Comparison of ENCODE assay signal across 8 cellular contexts in the genomic region with DNA sequence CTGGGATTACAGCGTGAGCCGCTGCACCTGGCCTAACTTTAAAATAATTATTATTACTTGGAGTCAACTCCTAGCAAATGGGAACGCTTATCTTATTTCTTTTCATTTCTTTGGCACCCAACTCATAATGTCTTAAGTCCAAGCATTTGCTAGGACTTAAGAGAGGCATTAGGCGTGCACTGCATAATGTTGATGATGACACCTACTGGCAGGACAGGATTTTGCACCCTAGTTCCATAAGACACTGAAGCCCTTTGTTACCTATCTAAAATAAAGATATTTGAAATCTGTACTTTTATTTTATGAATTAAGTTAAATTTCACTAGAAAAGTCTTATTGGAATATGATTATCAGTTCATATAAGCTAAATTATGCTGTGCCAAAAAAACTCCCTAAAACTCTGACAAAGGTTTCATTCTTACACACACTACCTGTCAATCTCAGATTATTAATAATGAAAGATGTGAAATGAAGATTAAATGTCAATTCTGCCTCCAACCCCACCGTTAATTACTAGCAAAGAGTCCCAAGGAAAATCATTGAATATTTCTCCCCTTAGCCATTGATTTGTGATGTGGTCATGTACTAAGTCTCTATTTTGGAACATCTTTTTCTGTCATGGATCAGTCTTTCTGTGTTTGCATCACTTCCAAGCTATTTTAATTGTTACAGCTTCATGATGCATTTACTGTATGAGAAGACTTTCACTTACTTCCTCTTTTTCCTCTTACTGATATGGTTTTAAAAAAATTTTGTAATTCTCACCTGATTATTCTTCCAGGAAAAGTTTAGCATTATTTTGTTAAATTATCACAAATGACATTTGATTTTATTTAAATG. TPM values are rescaled to one million over a fixed set of nuclear protein-coding genes. Genes with fewer than 3 reads are reported as not detected.
DNase-seq lines count a peak whose midpoint lies in the region; ATAC-seq and TF ChIP-seq lines count a peak whose summit lies in the region.

No MANE protein-coding gene starts in this region.

- in situ Hi-C loops in transverse colon (cut with MboI; ENCODE audit: low pct_ligation_motif_present in 1 of 4, low pct_unique_long_range_greater_than_20kb in 1 of 4, low sequenced_read_pairs in 3 of 4), result loop anchor here in 1 of 4 donors (10.0 kb wide), 1 partner anchor 65 kb away; no protein-coding TSS in a partner anchor

- H3K9me3 ChIP-seq in SK-N-SH, result no peaks in the 10 kb centered on the region
- no peaks in the 10 kb centered on the region for H3K9me3 ChIP-seq in transverse colon

- no peak overlapping the region for H3K27ac ChIP-seq in SK-N-SH (ENCODE audit: low read depth in 2 of 2, low read length in 1 of 2)
- no peak overlapping the region for H3K27ac ChIP-seq in transverse colon

- H3K4me1 Mint-ChIP-seq in activated T-cell treated with anti-CD3 and anti-CD28 coated beads, Interleukin-2, amount 50 U/mL, for 24 hours (ENCODE audit: low read depth), result no peaks in the 10 kb centered on the region

- TF ChIP-seq CTCF in SK-N-SH (IDR thresholded peaks at IDR 0.05) (peak; percentile 61), transverse colon (IDR thresholded peaks at IDR 0.05) (peak; percentile 16 to 56 (median 41))

- peak; percentile 90 for ATAC-seq in HG03039 (IDR thresholded peaks at IDR 0.05; ENCODE audit: unreplicated experiment)

- H3K9me3 Mint-ChIP-seq in activated T-cell treated with anti-CD3 and anti-CD28 coated beads, Interleukin-2, amount 50 U/mL, for 24 hours, result peaks cover 3% of the 10 kb centered on the region

- no peaks in the 10 kb centered on the region for H3K27me3 Mint-ChIP-seq in activated T-cell treated with anti-CD3 and anti-CD28 coated beads, Interleukin-2, amount 50 U/mL, for 24 hours

- H3K4me3 ChIP-seq in SK-N-SH (ENCODE audit: low read depth in 2 of 2, low read length in 1 of 2) (no peak overlapping the region; a peak in 1 of 4 replicates), transverse colon (no peak overlapping the region)

- H3F3A ChIP-seq in SK-N-SH (replicated peaks; ENCODE audit: insufficient read depth), result peaks cover 5% of the 10 kb centered on the region

- H3K27ac Mint-ChIP-seq in activated T-cell treated with anti-CD3 and anti-CD28 coated beads, Interleukin-2, amount 50 U/mL, for 24 hours, result no peak overlapping the region

- H3K4me2 ChIP-seq in SK-N-SH, result no peak overlapping the region

- DNase-seq in A172 (ENCODE audit: low spot score) (peak; percentile 63), ELR (ENCODE audit: low read depth) (peak; percentile 77), SK-N-SH (peak; percentile 25), glomerular endothelial cell (ENCODE audit: extremely low read depth, low read depth, low spot score) (peak; percentile 56), transverse colon (no peak)
- DNase-seq in stimulated activated CD4-positive, alpha-beta T cell treated with anti-CD3 and anti-CD28 coated beads, Interleukin-4, amount 100 ng/mL, for 4 hours, result no peak
- DNase-seq in activated T-cell treated with anti-CD3 and anti-CD28 coated beads, Interleukin-2, amount 50 U/mL, for 24 hours, result no peak

- no peaks in the 10 kb centered on the region for H3K27me3 ChIP-seq in SK-N-SH (ENCODE audit: insufficient read depth)
- no peaks in the 10 kb centered on the region for H3K27me3 ChIP-seq in transverse colon

- H4K20me1 ChIP-seq in SK-N-SH (ENCODE audit: insufficient read depth), result no peaks in the 10 kb centered on the region

- TF ChIP-seq RAD21 in SK-N-SH (IDR thresholded peaks at IDR 0.05; ENCODE audit: low read length), result peak; percentile 46

- POLR2A ChIA-PET in SK-N-SH (lab: Yijun Ruan, JAX), result no interaction called here

- TF ChIP-seq POLR2A in transverse colon (IDR thresholded peaks at IDR 0.05), result no peak

- H3K4me1 ChIP-seq in SK-N-SH (ENCODE audit: control insufficient read depth in 1 of 2, insufficient read depth in 2 of 2, low read depth in 1 of 2, low read length in 1 of 2) (no peaks in the 10 kb centered on the region), transverse colon (no peaks in the 10 kb centered on the region)

- WGBS in SK-N-SH (ENCODE audit: low lambda C conversion rate), result 89% methylated on average over 5 of the region's 5 CpGs
- WGBS in transverse colon (ENCODE audit: low coverage in 1 of 2), 2 donors, result 59 to 67% methylated on average over 5 of the region's 5 CpGs

- TF ChIP-seq EP300 in SK-N-SH (IDR thresholded peaks at IDR 0.05; ENCODE audit: borderline replicate concordance in 1 of 2, low read depth in 1 of 2, low read length in 1 of 2) (no peak), transverse colon (IDR thresholded peaks at IDR 0.05; ENCODE audit: low read depth) (no peak)

- no peaks in the 10 kb centered on the region for H3K36me3 Mint-ChIP-seq in activated T-cell treated with anti-CD3 and anti-CD28 coated beads, Interleukin-2, amount 50 U/mL, for 24 hours (ENCODE audit: low read depth)

- no peaks in the 10 kb centered on the region for H3K9me2 ChIP-seq in SK-N-SH

- no peak overlapping the region for H2AFZ ChIP-seq in SK-N-SH (ENCODE audit: low read depth)

- no peaks in the 10 kb centered on the region; the same call in 1 of the 2 replicates for H3K79me2 ChIP-seq in SK-N-SH (ENCODE audit: insufficient read depth)

- H3K36me3 ChIP-seq in SK-N-SH (replicated peaks in 1 of 2; ENCODE audit: control insufficient read depth in 1 of 2, insufficient read depth in 2 of 2, low read length in 1 of 2) (no peaks in the 10 kb centered on the region), transverse colon (no peaks in the 10 kb centered on the region)

- H3K9ac ChIP-seq in SK-N-SH, result no peak overlapping the region

- intact Hi-C loops in transverse colon (cut with DNase I; ENCODE audit: low total_unique reads), result no loop called here

- no peak overlapping the region for H3K4me3 Mint-ChIP-seq in activated T-cell treated with anti-CD3 and anti-CD28 coated beads, Interleukin-2, amount 50 U/mL, for 24 hours

- CTCF ChIA-PET in SK-N-SH (lab: Yijun Ruan, JAX), result no interaction called here

TF ChIP-seq in SK-N-SH, 30 proteins besides CTCF, POLR2A, EP300 and RAD21:
- no peak for TF ChIP-seq RXRA (IDR thresholded peaks at IDR 0.05; ENCODE audit: borderline replicate concordance, low read depth)
- TF ChIP-seq SMC3 (IDR thresholded peaks at IDR 0.05; ENCODE audit: low read depth, low read length), result peak; percentile 10; the same call in 1 of the 2 replicates
- TF ChIP-seq YY1 (IDR thresholded peaks at IDR 0.05; ENCODE audit: low read depth), result no peak

RNA-seq across cellular contexts. Expression of gene CDH2, which starts 12.7 kb away (rescaled TPM):
- 254 and 285 TPM in 2 replicates for total RNA-seq in A172 (2014; rRNA removed; shearing (Covaris generic))
- 146 and 186 TPM in 2 replicates for polyA plus RNA-seq in SK-N-SH (2012; rRNA removed)
- polyA plus RNA-seq in SK-N-SH (2012; cell fraction: cytosol; rRNA removed), result 189 and 223 TPM in 2 replicates
- polyA plus RNA-seq in SK-N-SH (2012; cell fraction: nucleus; rRNA removed), result 62.9 and 131 TPM in 2 replicates
- total RNA-seq in glomerular endothelial cell (47.9 and 104 TPM in 2 replicates), transverse colon (1 to 10 TPM in 2 of 4 donors, under 1 TPM in 1, not detected in 1; 0.20 to 4.4 (median 1.1) TPM)

Comparison
In these comparisons a context has a peak if more than half of its experiments do, and no peak if none do; other contexts are left out.
1. DNase-seq: peak in A172 (single experiment), ELR (single experiment), SK-N-SH (single experiment) and glomerular endothelial cell (single experiment); none in transverse colon (single experiment), stimulated activated CD4-positive, alpha-beta T cell treated with anti-CD3 and anti-CD28 coated beads, Interleukin-4, amount 100 ng/mL, for 4 hours (0 of 2) and activated T-cell treated with anti-CD3 and anti-CD28 coated beads, Interleukin-2, amount 50 U/mL, for 24 hours (single experiment).